8 cellular contexts compared by ENCODE assay signal in genomic region chr1:206612129-206612876, GRCh38. TPM values are rescaled to one million over a fixed set of nuclear protein-coding genes. Genes with fewer than 3 reads are reported as not detected.
DNase-seq lines count a peak whose midpoint lies in the region; ATAC-seq, FAIRE-seq and TF ChIP-seq lines count a peak whose summit lies in the region.

EIF2D (minus strand) TSS chr1:206612465; CDS start chr1:206612342, 123 bp downstream.

- TF ChIP-seq RAD21 in HepG2 (CRISPR knock-in tag; IDR thresholded peaks at IDR 0.05): peak; percentile 73

- no peaks in the 10 kb centered on the region for H3K27me3 ChIP-seq in HepG2 (ENCODE audit: control insufficient read depth in 1 of 2, insufficient read depth in 2 of 2, low read length in 2 of 2)

- H2AFZ ChIP-seq in HepG2 (ENCODE audit: low read length): peak within 1 kb of the TSS; percentile 79

- H3K27ac ChIP-seq in HepG2 (ENCODE audit: extremely low read length, insufficient read depth, low read length): peak within 1 kb of the TSS; percentile 93

- H4K20me1 ChIP-seq in HepG2 (ENCODE audit: insufficient read depth, low read length): no peaks in the 10 kb centered on the region

- peaks cover 0 to 20% of the 10 kb centered on the region in 2 experiments; a peak in 3 of 5 replicates for H3K36me3 ChIP-seq in HepG2 (replicated peaks in 1 of 2; ENCODE audit: control insufficient read depth in 1 of 2, insufficient read depth in 2 of 2, low read length in 2 of 2)

- peaks cover 0 to 3% (median 0%) of the 10 kb centered on the region in 7 donors for H3K9me3 Mint-ChIP-seq in CD14-positive monocyte

- in situ Hi-C loops in HepG2 (cut with HindIII; ENCODE audit: extremely low pct_ligation_motif_present, low pct_unique_long_range_greater_than_20kb): no loop called here

- peak; percentile 93 for DNase-seq in CD14-positive monocyte (ENCODE audit: low spot score)
- DNase-seq in NCI-H774 (lab: John Stamatoyannopoulos, UW): peak; percentile 92
- peak; percentile 91 to 92 for DNase-seq in activated CD4-positive, alpha-beta T cell treated with anti-CD3 and anti-CD28 coated beads, Interleukin-2, amount 50 U/mL, for 24 hours (ENCODE audit: low read depth in 1 of 2, low spot score in 1 of 2)
- peak; percentile 85 for DNase-seq in dedifferentiated amniotic fluid mesenchymal stem cell (ENCODE audit: extremely low spot score)
- DNase-seq in HepG2 (ENCODE audit: low spot score): peak; percentile 85
- peak; percentile 97 for DNase-seq in stimulated activated CD4-positive, alpha-beta T cell treated with anti-CD3 and anti-CD28 coated beads, Interleukin-2, amount 100 ng/mL, for 48 hours

- ATAC-seq in GM19395 (IDR thresholded peaks at IDR 0.05; ENCODE audit: unreplicated experiment): peak; percentile 85
- peak; percentile 78 for ATAC-seq in HG03565 (IDR thresholded peaks at IDR 0.05; ENCODE audit: unreplicated experiment)
- peak; percentile 97 for ATAC-seq in HepG2

- BruUV-seq in HepG2 (replicated peaks; lab: Mats Ljungman, UMichigan): no TSS peak

- peak within 1 kb of the TSS; percentile 85 to 88 (median 88) for H3K4me3 ChIP-seq in HepG2 (replicated peaks in 1 of 3; ENCODE audit: insufficient read depth in 1 of 3, low read depth in 2 of 3, low read length in 3 of 3)

- 16% methylated on average over 24 of the region's 48 CpGs for WGBS in HepG2 (ENCODE audit: low lambda C conversion rate)

- peaks cover 10% of the 10 kb centered on the region for H3K4me1 ChIP-seq in HepG2 (ENCODE audit: insufficient read depth, low read length)

- peaks cover 17 to 20% of the 10 kb centered on the region in 2 donors for H3K36me3 Mint-ChIP-seq in CD14-positive monocyte

- TF ChIP-seq POLR2A in HepG2 (IDR thresholded peaks at IDR 0.05; ENCODE audit: insufficient read depth in 1 of 2, low read depth in 2 of 2, low read length in 2 of 2): peak; percentile 88 to 96

- TF ChIP-seq EP300 in HepG2 (IDR thresholded peaks at IDR 0.05; ENCODE audit: low read depth in 2 of 2, low read length in 2 of 2) (peak; percentile 58 to 62; a peak in 2 of 4 replicates), HepG2 (CRISPR knock-in tag; IDR thresholded peaks at IDR 0.05; ENCODE audit: borderline replicate concordance) (peak; percentile 74)

- peak within 1 kb of the TSS; percentile 88 to 95 for H3K4me3 Mint-ChIP-seq in CD14-positive monocyte

- peak within 1 kb of the TSS; percentile 94 for H3K9ac ChIP-seq in HepG2 (ENCODE audit: insufficient read depth, low read depth, low read length)

- FAIRE-seq in HepG2 (lab: Jason Lieb, UNC): peak; percentile 52

- no peaks in the 10 kb centered on the region for H3K9me3 ChIP-seq in HepG2 (ENCODE audit: low read length)

- TF ChIP-seq CTCF in CD14-positive monocyte (IDR thresholded peaks at IDR 0.05) (peak; percentile 96), HepG2 (CRISPR knock-in tag; IDR thresholded peaks at IDR 0.05) (peak; percentile 94)

- H3K79me2 ChIP-seq in HepG2 (ENCODE audit: insufficient read depth, low read length): peaks cover 13% of the 10 kb centered on the region

- peaks cover 11% of the 10 kb centered on the region for H3K4me1 Mint-ChIP-seq in CD14-positive monocyte

- POLR2A ChIA-PET in HepG2 (lab: Yijun Ruan, JAX): interaction anchor here (0.6 to 2.9 kb wide), 12 partner anchors 8 to 184 kb away, joined by 3 to 19 read pairs (median 4); partner anchors contain the start of genes DYRK3, IKBKE and MAPKAPK2

- H3K4me2 ChIP-seq in HepG2 (ENCODE audit: low read depth, low read length): peak within 1 kb of the TSS; percentile 83

- peaks cover 0 to 4% (median 3%) of the 10 kb centered on the region in 3 donors for H3K27me3 Mint-ChIP-seq in CD14-positive monocyte (ENCODE audit: low read depth in 3 of 3)

- CTCF ChIA-PET in HepG2 (lab: Yijun Ruan, JAX; ENCODE audit: low intra/inter-chr PET ratio, low total read pairs): no interaction called here

- intact Hi-C loops in CD14-positive monocyte (cut with micrococcal nuclease) (no loop called here), HepG2 (cut with micrococcal nuclease; ENCODE audit: unreplicated experiment) (loop anchor here (1.0 to 5.0 kb wide), 2 partner anchors 22 to 70 kb away; partner anchors contain the start of gene MAPKAPK2)

- peak within 1 kb of the TSS; percentile 91 to 99 (median 97) for H3K27ac Mint-ChIP-seq in CD14-positive monocyte

TF ChIP-seq in HepG2, 621 proteins besides CTCF, POLR2A, EP300 and RAD21 (continues in another document):
- TF ChIP-seq ARID2 (CRISPR knock-in tag; IDR thresholded peaks at IDR 0.05; ENCODE audit: borderline replicate concordance) (peak; percentile 47; the same call in 1 of the 2 replicates), ZNF615 (CRISPR knock-in tag; IDR thresholded peaks at IDR 0.05; ENCODE audit: borderline replicate concordance) (peak; percentile 79; the same call in 1 of the 2 replicates), ZNF335 (CRISPR knock-in tag; IDR thresholded peaks at IDR 0.05) (peak; percentile 96), PAXIP1 (CRISPR knock-in tag; conservative IDR thresholded peaks at IDR 0.05) (peak; percentile 77), ZNF501 (CRISPR knock-in tag; IDR thresholded peaks at IDR 0.05) (peak; percentile 99), ZMYM4 (CRISPR knock-in tag; IDR thresholded peaks at IDR 0.05) (peak; percentile 98)

RNA-seq across cellular contexts. Expression of gene EIF2D, which starts in this region (rescaled TPM):
- polyA plus RNA-seq in CD14-positive monocyte (10 to 100 TPM; 16.4 to 16.8 TPM), HepG2 (2011; rRNA removed) (61.1 and 64.9 TPM in 2 replicates)
- total RNA-seq in HepG2 (2016; rRNA removed; fragmentation: Illumina TruSeq; extraction: Trizol): 45.1 and 47.5 TPM in 2 replicates
- 43.1 and 44.2 TPM in 2 replicates for total RNA-seq in HepG2 (2016; cell fraction: cytosol; rRNA removed; fragmentation: Illumina TruSeq; extraction: Trizol; ENCODE audit: low read depth)
- total RNA-seq in HepG2 (2016; cell fraction: insoluble cytoplasmic fraction; rRNA removed; fragmentation: Illumina TruSeq; extraction: Trizol): 44.4 and 45.6 TPM in 2 replicates
- 66.4 and 71.1 TPM in 2 replicates for total RNA-seq in HepG2 (2016; cell fraction: membrane; rRNA removed; fragmentation: Illumina TruSeq; extraction: Trizol)
- total RNA-seq in HepG2 (2016; cell fraction: nucleus; rRNA removed; fragmentation: Illumina TruSeq; extraction: Trizol): 33.0 and 33.9 TPM in 2 replicates
- polyA plus RNA-seq in HepG2 (2011; cell fraction: cytosol; rRNA removed): 57.5 and 59.2 TPM in 2 replicates
- polyA plus RNA-seq in HepG2 (2011; cell fraction: nucleus; rRNA removed): 50.4 and 55.0 TPM in 2 replicates
- 35.2 and 37.1 TPM in 2 replicates for polyA plus RNA-seq in HepG2 (2012)
- 51.1 and 52.3 TPM in 2 replicates for polyA plus RNA-seq in HepG2 (2016; cell fraction: cytosol; fragmentation: Illumina TruSeq; extraction: Trizol; ENCODE audit: low read depth)
- polyA plus RNA-seq in HepG2 (2016; cell fraction: insoluble cytoplasmic fraction; fragmentation: Illumina TruSeq; extraction: Trizol; ENCODE audit: low read depth): 56.4 and 58.1 TPM in 2 replicates
- 76.1 and 77.6 TPM in 2 replicates for polyA plus RNA-seq in HepG2 (2016; cell fraction: membrane; fragmentation: Illumina TruSeq; extraction: Trizol; ENCODE audit: low read depth)
- polyA plus RNA-seq in HepG2 (2016; cell fraction: nucleus; fragmentation: Illumina TruSeq; extraction: Trizol; ENCODE audit: insufficient read depth, low read depth): 56.2 and 57.6 TPM in 2 replicates
- polyA minus RNA-seq in HepG2 (2011; rRNA and poly(A)+ RNA removed; ENCODE audit: low replicate concordance): 48.8 and 93.5 TPM in 2 replicates
- 21.5 and 22.3 TPM in 2 replicates for polyA minus RNA-seq in HepG2 (2011; cell fraction: cytosol; rRNA and poly(A)+ RNA removed)
- polyA minus RNA-seq in HepG2 (2011; cell fraction: nucleus; rRNA and poly(A)+ RNA removed): 31.9 and 36.3 TPM in 2 replicates

Comparison
In these comparisons a context has a peak if more than half of its experiments do, and no peak if none do; other contexts are left out.
1. Peak in every context shown above with its lines: DNase-seq, ATAC-seq, H3K4me3 ChIP-seq and H3K27ac ChIP-seq.